8 cellular contexts compared by ENCODE assay signal in genomic region chr4:112994732-112995131, GRCh38. TPM values are rescaled to one million over a fixed set of nuclear protein-coding genes. Genes with fewer than 3 reads are reported as not detected.
"Had no signal": no experiment of that assay in that cellular context is flagged by ENCODE, and none has a peak within 500 bp of the region (broad histone marks: within the 10 kb centered on the region; RNA-seq: fewer than 3 reads in every experiment).

No MANE protein-coding gene starts in this region.

- H3K27ac ChIP-seq: HL-60 had no signal

- H3K4me3 ChIP-seq: GM23338, HAP-1 had no signal

- DNase-seq: H7, HFFc6, KG1 had no signal

- H3K4me2 ChIP-seq: GM23338 had no signal

- H2AFZ ChIP-seq: GM23338 had no signal

- H3K27ac Mint-ChIP-seq: GM23338, HFFc6, IgD-negative memory B cell had no signal

- FAIRE-seq: HepG2 had no signal

- H3K9me3 Mint-ChIP-seq: HFFc6 had no signal

- H3K36me3 ChIP-seq: HAP-1 had no signal

- H3K4me1 Mint-ChIP-seq: IgD-negative memory B cell had no signal

- H3K4me3 Mint-ChIP-seq: GM23338, HFFc6, IgD-negative memory B cell had no signal

- H3K36me3 Mint-ChIP-seq: IgD-negative memory B cell had no signal

- H3K9me3 ChIP-seq: HAP-1 had no signal

- H3K27me3 Mint-ChIP-seq: IgD-negative memory B cell had no signal

- ATAC-seq: GM23338, HepG2 had no signal

RNA-seq across cellular contexts. Expression of gene ANK2, which starts 54.7 kb away (rescaled TPM):
- polyA plus RNA-seq: IgD-negative memory B cell had no signal
